26 cellular contexts compared by ENCODE assay signal in genomic region chr2:88108796-88109195, GRCh38. TPM values are rescaled to one million over a fixed set of nuclear protein-coding genes. Genes with fewer than 3 reads are reported as not detected.
"Had no signal": no experiment of that assay in that cellular context is flagged by ENCODE, and none has a peak within 500 bp of the region (broad histone marks: within the 10 kb centered on the region; RNA-seq: fewer than 3 reads in every experiment).

No MANE protein-coding gene starts in this region.

- H3K4me1 ChIP-seq: ascending aorta, body of pancreas, Peyer's patch had no signal

- H3K27ac ChIP-seq: ascending aorta, body of pancreas, Peyer's patch, RWPE1 had no signal

- ATAC-seq: activated naive CD4-positive, alpha-beta T cell treated with anti-CD3 and anti-CD28 coated beads, Interleukin-2, amount 50 U/mL, for 72 hours; activated naive CD8-positive, alpha-beta T cell treated with anti-CD3 and anti-CD28 coated beads, Interleukin-2, amount 50 U/mL, for 24 hours; activated T-cell treated with anti-CD3 and anti-CD28 coated beads, Interleukin-2, amount 50 U/mL, for 4 hours; body of pancreas; WTC11 had no signal

- H3K27me3 ChIP-seq: ascending aorta, body of pancreas, Peyer's patch had no signal

- H3K4me3 ChIP-seq: ascending aorta, body of pancreas, Peyer's patch had no signal

- H3K36me3 ChIP-seq: ascending aorta, Peyer's patch had no signal

- H3K9me3 ChIP-seq: ascending aorta, body of pancreas, Peyer's patch had no signal

- DNase-seq: activated CD4-positive, alpha-beta T cell treated with anti-CD3 and anti-CD28 coated beads, Interleukin-2, amount 10 ng/mL, durations not matched to agents 24 days and 14 days; activated CD4-positive, alpha-beta T cell treated with anti-CD3 and anti-CD28 coated beads, Interleukin-2, amount 50 U/mL, for 48 hours; activated CD4-positive, CD25-positive, alpha-beta regulatory T cell treated with anti-CD3 and anti-CD28 coated beads, Interleukin-2, amount 50 U/mL, for 72 hours; activated CD8-positive, alpha-beta memory T cell treated with anti-CD3 and anti-CD28 coated beads for 24 hours; activated effector memory CD4-positive, alpha-beta T cell treated with anti-CD3 and anti-CD28 coated beads, Interleukin-2, amount 50 U/mL, for 16 hours; activated naive CD4-positive, alpha-beta T cell treated with Interleukin-2 at 50 U/mL for 16 hours; activated naive CD8-positive, alpha-beta T cell treated with anti-CD3 and anti-CD28 coated beads, Interleukin-2, amount 50 U/mL, for 24 hours; activated T-cell treated with anti-CD3 and anti-CD28 coated beads, Interleukin-2, amount 50 U/mL, for 4 hours; amniotic stem cell; body of pancreas; Karpas-422; MM.1S; NCI-H1105; NCI-H1436; NCI-H1694 treated with DMSO at 0.1 percent for 48 hours; NCI-H2029 treated with DMSO at 0.1 percent for 48 hours; NCI-H446; NCI-H524; Peyer's patch; SHP77 treated with DMSO at 0.1 percent for 48 hours; T-helper 9 cell had no signal

RNA-seq across cellular contexts. Expression of gene FABP1, which starts 19.1 kb away (rescaled TPM):
- total RNA-seq: activated CD4-positive, alpha-beta T cell treated with anti-CD3 and anti-CD28 coated beads, Interleukin-2, amount 10 ng/mL, durations not matched to agents 24 days and 14 days; activated naive CD4-positive, alpha-beta T cell treated with anti-CD3 and anti-CD28 coated beads, Interleukin-2, amount 50 U/mL, for 72 hours; ascending aorta; body of pancreas; SK-MEL-5 had no signal

RNA-seq across cellular contexts. Expression of gene SMYD1, which starts 41.2 kb away (rescaled TPM):
- total RNA-seq: activated CD4-positive, alpha-beta T cell treated with anti-CD3 and anti-CD28 coated beads, Interleukin-2, amount 10 ng/mL, durations not matched to agents 24 days and 14 days; activated naive CD4-positive, alpha-beta T cell treated with anti-CD3 and anti-CD28 coated beads, Interleukin-2, amount 50 U/mL, for 72 hours; activated T-cell treated with anti-CD3 and anti-CD28 coated beads, Interleukin-2, amount 50 U/mL, for 4 hours; ascending aorta; body of pancreas; WTC11 had no signal
